ENCODE assay signal across 22 cellular contexts in the genomic region with DNA sequence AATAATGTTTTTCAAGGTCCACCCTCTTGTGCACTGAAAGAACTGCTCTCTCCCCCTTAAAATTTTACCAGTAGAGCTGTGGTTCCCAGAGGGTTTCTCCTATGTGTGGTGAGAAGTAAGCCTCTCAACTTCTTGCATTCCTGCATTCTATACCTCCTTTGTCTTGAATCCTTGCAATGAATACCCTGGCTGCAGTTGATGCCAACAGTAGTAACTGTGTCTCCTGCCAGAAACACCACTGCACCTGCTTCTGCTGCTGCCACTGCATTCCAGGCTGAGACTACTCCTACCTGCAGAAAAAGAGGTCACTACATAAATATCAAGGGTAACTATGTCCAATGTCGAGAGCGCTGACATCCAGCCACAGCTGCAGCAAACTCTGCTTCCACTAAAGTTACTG.
"Had no signal": no experiment of that assay in that cellular context is flagged by ENCODE, and none has a peak within 500 bp of the region (broad histone marks: within the 10 kb centered on the region; RNA-seq: fewer than 3 reads in every experiment).

No MANE protein-coding gene starts in this region.

- H3K27ac Mint-ChIP-seq: T-helper 17 cell had no signal

- DNase-seq: KBM-7, MV-4-11, NCI-H1048, NCI-H1105, NCI-H1417, NCI-H1436 treated with DMSO at 0.1 percent for 48 hours, NCI-H1694, NCI-H187 treated with DMSO at 0.1 percent for 48 hours, NCI-H2029 treated with DMSO at 0.1 percent for 48 hours, NCI-H2171 treated with DMSO at 0.1 percent for 48 hours, NCI-H345, NCI-H446 treated with DMSO at 0.1 percent for 48 hours, NCI-H510A treated with DMSO at 0.1 percent for 48 hours, NCI-H526, NCI-H82, Right ventricle myocardium superior, RPMI8226, SK-N-SH, SW 1271, T-helper 1 cell, T-helper 17 cell had no signal

- ATAC-seq: T-helper 17 cell had no signal

- H3K9ac ChIP-seq: SK-N-SH had no signal

- H3K4me2 ChIP-seq: SK-N-SH had no signal

- H3K4me1 Mint-ChIP-seq: T-helper 17 cell had no signal

- H3K27me3 Mint-ChIP-seq: T-helper 17 cell had no signal

- H3K4me3 Mint-ChIP-seq: T-helper 17 cell had no signal

- H3K9me3 ChIP-seq: SK-N-SH had no signal

- FAIRE-seq: RCC 7860 had no signal
